ENCODE assay signal across 9 cellular contexts in the genomic region with DNA sequence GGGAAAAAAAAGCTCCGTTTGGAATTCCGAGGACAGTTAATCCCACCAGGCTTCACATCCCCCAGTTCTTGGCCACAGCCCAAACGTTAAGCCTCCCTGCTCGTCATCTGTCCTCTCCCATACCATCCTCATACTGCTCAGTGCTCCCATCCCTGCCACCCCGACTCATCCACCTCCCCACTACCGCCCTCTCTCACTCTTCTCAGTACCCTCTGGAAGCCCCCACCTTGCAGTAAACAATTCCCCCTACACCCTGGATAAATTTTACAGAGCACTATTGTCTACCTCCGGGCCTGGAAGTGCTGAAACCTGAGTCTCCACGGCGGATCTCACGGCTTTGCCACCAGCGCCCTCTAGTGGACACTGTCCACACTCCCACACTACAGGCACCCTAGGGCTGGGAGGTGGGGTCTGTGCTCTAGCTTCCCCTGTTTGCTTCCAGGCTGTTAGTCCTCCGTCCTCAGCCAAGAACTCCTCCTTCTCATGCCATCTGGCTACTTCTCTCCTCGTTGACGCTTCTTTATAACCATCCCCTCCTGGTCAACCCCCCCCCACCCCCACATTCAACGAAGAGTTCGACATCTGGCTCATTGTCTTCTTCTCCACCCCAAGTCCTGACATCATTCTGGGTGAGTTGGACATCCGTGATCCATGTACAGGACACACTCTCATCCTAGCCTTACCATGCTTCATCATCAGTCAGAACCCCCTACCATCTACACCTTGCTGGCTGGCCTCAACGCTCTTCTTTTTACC. TPM values are rescaled to one million over a fixed set of nuclear protein-coding genes. Genes with fewer than 3 reads are reported as not detected.
A peak's percentile ranks its signal among the peaks of the same experiment; 100 is the strongest.
DNase-seq lines count a peak whose midpoint lies in the region; ATAC-seq and TF ChIP-seq lines count a peak whose summit lies in the region.
"Had no signal": no experiment of that assay in that cellular context is flagged by ENCODE, and none has a peak within 500 bp of the region (broad histone marks: within the 10 kb centered on the region; RNA-seq: fewer than 3 reads in every experiment).

No MANE protein-coding gene starts in this region.

- ATAC-seq in GM19463 (IDR thresholded peaks at IDR 0.05; ENCODE audit: unreplicated experiment), result peak; percentile 56
- ATAC-seq in stimulated activated naive CD8-positive, alpha-beta T cell treated with anti-CD3 and anti-CD28 coated beads, Interleukin-15, Interleukin-2, amounts not matched to agents 100 U/mL and 50 U/mL, for 24 hours, result peak; percentile 83

- no peaks in the 10 kb centered on the region for H3K9me3 ChIP-seq in HUES64 (ENCODE audit: insufficient read depth, low read depth, low read length)
- no peaks in the 10 kb centered on the region for H3K9me3 ChIP-seq in OCI-LY7 (ENCODE audit: low read length)

- 23% methylated on average over 16 of the region's 18 CpGs for WGBS in HUES64

- no TSS peak for BruUV-seq in OCI-LY7 (replicated peaks; lab: Mats Ljungman, UMichigan)

- H3K4me3 ChIP-seq in HUES64 (ENCODE audit: low read length), result peak overlapping the region; percentile 33; the same call in 1 of the 2 replicates
- no peak overlapping the region for H3K4me3 ChIP-seq in OCI-LY7 (ENCODE audit: low read depth, low read length, poor library complexity, severe bottlenecking)
- no peak overlapping the region for H3K4me3 ChIP-seq in fibroblast of mammary gland (ENCODE audit: control insufficient read depth, low read depth, low read length)

- no peaks in the 10 kb centered on the region for H3K36me3 Mint-ChIP-seq in activated T-cell treated with anti-CD3 and anti-CD28 coated beads, Interleukin-2, amount 50 U/mL, for 24 hours (ENCODE audit: low read depth)
- H3K36me3 Mint-ChIP-seq in neural crest cell (ENCODE audit: low read depth), result no peaks in the 10 kb centered on the region

- no peaks in the 10 kb centered on the region for H3K79me2 ChIP-seq in OCI-LY7 (ENCODE audit: insufficient read depth, low read depth, low read length)

- H3K4me3 Mint-ChIP-seq in activated T-cell treated with anti-CD3 and anti-CD28 coated beads, Interleukin-2, amount 50 U/mL, for 24 hours, result no peak overlapping the region
- H3K4me3 Mint-ChIP-seq in neural crest cell, result no peak overlapping the region

- H3K9me2 ChIP-seq in OCI-LY7 (ENCODE audit: insufficient read depth, low read length), result no peaks in the 10 kb centered on the region

- no peaks in the 10 kb centered on the region for H3K4me1 ChIP-seq in HUES64 (ENCODE audit: insufficient read depth, low read length)
- peaks cover 3% of the 10 kb centered on the region for H3K4me1 ChIP-seq in OCI-LY7 (ENCODE audit: insufficient read depth, low read length, poor library complexity, severe bottlenecking)

- peaks cover 66% of the 10 kb centered on the region for H3K27me3 Mint-ChIP-seq in activated T-cell treated with anti-CD3 and anti-CD28 coated beads, Interleukin-2, amount 50 U/mL, for 24 hours
- peaks cover 9% of the 10 kb centered on the region for H3K27me3 Mint-ChIP-seq in neural crest cell (ENCODE audit: low read depth)

- 0 out of 2 replicates have a peak overlapping the region, but pooled peaks have one; percentile 41 for H2AFZ ChIP-seq in OCI-LY7 (ENCODE audit: low read length)

- H4K20me1 ChIP-seq in OCI-LY7 (ENCODE audit: insufficient read depth, low read length), result no peaks in the 10 kb centered on the region

- DNase-seq in COLO668 (lab: John Stamatoyannopoulos, UW; ENCODE audit: unreplicated experiment), result peak; percentile 57
- peak; percentile 69 for DNase-seq in OCI-LY7 (ENCODE audit: low spot score)
- DNase-seq in activated T-cell treated with anti-CD3 and anti-CD28 coated beads, Interleukin-2, amount 50 U/mL, for 24 hours, result peak; percentile 78
- DNase-seq in fibroblast of mammary gland (ENCODE audit: low read depth), result peak; percentile 73
- peak; percentile 88 for DNase-seq in neural crest cell (ENCODE audit: low read depth, low spot score)
- peak; percentile 69 for DNase-seq in stimulated activated naive CD8-positive, alpha-beta T cell treated with anti-CD3 and anti-CD28 coated beads, Interleukin-15, Interleukin-2, amounts not matched to agents 100 U/mL and 50 U/mL, for 24 hours

- no peaks in the 10 kb centered on the region for H3K27me3 ChIP-seq in HUES64 (ENCODE audit: insufficient read depth, low read length)

- H3K27ac ChIP-seq in HUES64 (ENCODE audit: low read depth, low read length) (no peak overlapping the region), OCI-LY7 (ENCODE audit: low read depth, low read length, poor library complexity, severe bottlenecking) (no peak overlapping the region)

- H3K9ac ChIP-seq in HUES64 (ENCODE audit: low read depth, low read length), result no peak overlapping the region

- intact Hi-C loops in OCI-LY7 (cut with micrococcal nuclease; ENCODE audit: unreplicated experiment), result loop anchor here (1.0 kb wide), 1 partner anchor 253 kb away; no protein-coding TSS in a partner anchor

- TF ChIP-seq CTCF in OCI-LY7 (conservative IDR thresholded peaks at IDR 0.05; ENCODE audit: low read length), result peak; percentile 81
- peak; percentile 84 for TF ChIP-seq CTCF in fibroblast of mammary gland (conservative IDR thresholded peaks at IDR 0.05; ENCODE audit: control insufficient read depth, insufficient read depth, low read depth, low read length)
- peak; percentile 95 for TF ChIP-seq CTCF in neural crest cell (conservative IDR thresholded peaks at IDR 0.05)

- H3K36me3 ChIP-seq in HUES64 (ENCODE audit: insufficient read depth, low read length) (no peaks in the 10 kb centered on the region), OCI-LY7 (ENCODE audit: insufficient read depth, low read length) (no peaks in the 10 kb centered on the region)

- POLR2A ChIA-PET in OCI-LY7 (lab: Charles Lee), result interaction anchor here (0.6 to 1.3 kb wide), 4 partner anchors 73 to 288 kb away, joined by 3 to 4 read pairs (median 4); no protein-coding TSS in a partner anchor

- CTCF ChIA-PET in OCI-LY7 (lab: Charles Lee; ENCODE audit: unreplicated experiment), result interaction anchor here (0.7 to 1.1 kb wide), 4 partner anchors 252 to 387 kb away, joined by 3 to 4 read pairs (median 3); no protein-coding TSS in a partner anchor

- no peak overlapping the region for H3K27ac Mint-ChIP-seq in activated T-cell treated with anti-CD3 and anti-CD28 coated beads, Interleukin-2, amount 50 U/mL, for 24 hours
- H3K27ac Mint-ChIP-seq in neural crest cell (ENCODE audit: unreplicated experiment), result no peak overlapping the region

- H3K4me2 ChIP-seq in OCI-LY7 (ENCODE audit: low read length), result peak overlapping the region; percentile 29; the same call in 1 of the 2 replicates

- H3K4me1 Mint-ChIP-seq in activated T-cell treated with anti-CD3 and anti-CD28 coated beads, Interleukin-2, amount 50 U/mL, for 24 hours (ENCODE audit: low read depth), result peaks cover 7% of the 10 kb centered on the region
- peaks cover 40% of the 10 kb centered on the region for H3K4me1 Mint-ChIP-seq in neural crest cell

- H3K9me3 Mint-ChIP-seq in activated T-cell treated with anti-CD3 and anti-CD28 coated beads, Interleukin-2, amount 50 U/mL, for 24 hours, result no peaks in the 10 kb centered on the region
- H3K9me3 Mint-ChIP-seq in neural crest cell, result no peaks in the 10 kb centered on the region

RNA-seq across cellular contexts. Expression of a gene that starts 54.5 kb away (rescaled TPM):
- 0.10 TPM for polyA plus RNA-seq in HUES64 (2013, experiment 1 of 2)
- polyA plus RNA-seq in HUES64 (2013, experiment 2 of 2), result 0.19 TPM
- not detected in 2 replicates for total RNA-seq in OCI-LY7 (2014; rRNA removed; shearing (Covaris generic))
- total RNA-seq in OCI-LY7 (2022) (not detected in 2 replicates), neural crest cell (0.30 and 0.37 TPM in 2 replicates)
- total RNA-seq: T-helper 1 cell treated with Interleukin-12 subunit alpha and Interleukin-12 subunit beta and Interleukin-4 antibody, amounts not matched to agents 30 ng/mL and 1 ng/mL, for 36 hours had no signal
